In genomic region chr3:61925721-61926120, GRCh38 we compare ENCODE assay signal across 1 cellular context.
TF ChIP-seq lines count a peak whose summit lies in the region.

No MANE protein-coding gene starts in this region.

TF ChIP-seq in HEK293, 187 proteins besides CTCF, POLR2A, EP300 and RAD21 (continued from another document):
- TF ChIP-seq ZNF280D (tag by site-specific recombination; IDR thresholded peaks at IDR 0.05) = no peak
- no peak for TF ChIP-seq ZNF354C (tag by site-specific recombination; IDR thresholded peaks at IDR 0.05; ENCODE audit: borderline replicate concordance, low read depth)
- 0 out of 2 replicates have a peak, but pooled peaks have one; percentile 43 for TF ChIP-seq ZNF600 (tag by site-specific recombination; IDR thresholded peaks at IDR 0.05)
- no peak for TF ChIP-seq ZSCAN5A (tag by site-specific recombination; IDR thresholded peaks at IDR 0.05)
- TF ChIP-seq, protein P1, sequence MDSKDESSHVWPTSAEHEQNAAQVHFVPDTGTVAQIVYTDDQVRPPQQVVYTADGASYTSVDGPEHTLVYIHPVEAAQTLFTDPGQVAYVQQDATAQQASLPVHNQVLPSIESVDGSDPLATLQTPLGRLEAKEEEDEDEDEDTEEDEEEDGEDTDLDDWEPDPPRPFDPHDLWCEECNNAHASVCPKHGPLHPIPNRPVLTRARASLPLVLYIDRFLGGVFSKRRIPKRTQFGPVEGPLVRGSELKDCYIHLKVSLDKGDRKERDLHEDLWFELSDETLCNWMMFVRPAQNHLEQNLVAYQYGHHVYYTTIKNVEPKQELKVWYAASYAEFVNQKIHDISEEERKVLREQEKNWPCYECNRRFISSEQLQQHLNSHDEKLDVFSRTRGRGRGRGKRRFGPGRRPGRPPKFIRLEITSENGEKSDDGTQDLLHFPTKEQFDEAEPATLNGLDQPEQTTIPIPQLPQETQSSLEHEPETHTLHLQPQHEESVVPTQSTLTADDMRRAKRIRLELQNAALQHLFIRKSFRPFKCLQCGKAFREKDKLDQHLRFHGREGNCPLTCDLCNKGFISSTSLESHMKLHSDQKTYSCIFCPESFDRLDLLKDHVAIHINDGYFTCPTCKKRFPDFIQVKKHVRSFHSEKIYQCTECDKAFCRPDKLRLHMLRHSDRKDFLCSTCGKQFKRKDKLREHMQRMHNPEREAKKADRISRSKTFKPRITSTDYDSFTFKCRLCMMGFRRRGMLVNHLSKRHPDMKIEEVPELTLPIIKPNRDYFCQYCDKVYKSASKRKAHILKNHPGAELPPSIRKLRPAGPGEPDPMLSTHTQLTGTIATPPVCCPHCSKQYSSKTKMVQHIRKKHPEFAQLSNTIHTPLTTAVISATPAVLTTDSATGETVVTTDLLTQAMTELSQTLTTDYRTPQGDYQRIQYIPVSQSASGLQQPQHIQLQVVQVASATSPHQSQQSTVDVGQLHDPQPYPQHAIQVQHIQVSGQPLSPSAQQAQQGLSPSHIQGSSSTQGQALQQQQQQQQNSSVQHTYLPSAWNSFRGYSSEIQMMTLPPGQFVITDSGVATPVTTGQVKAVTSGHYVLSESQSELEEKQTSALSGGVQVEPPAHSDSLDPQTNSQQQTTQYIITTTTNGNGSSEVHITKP (tag by site-specific recombination; IDR thresholded peaks at IDR 0.05) = peak; percentile 32
- TF ChIP-seq, protein P2, sequence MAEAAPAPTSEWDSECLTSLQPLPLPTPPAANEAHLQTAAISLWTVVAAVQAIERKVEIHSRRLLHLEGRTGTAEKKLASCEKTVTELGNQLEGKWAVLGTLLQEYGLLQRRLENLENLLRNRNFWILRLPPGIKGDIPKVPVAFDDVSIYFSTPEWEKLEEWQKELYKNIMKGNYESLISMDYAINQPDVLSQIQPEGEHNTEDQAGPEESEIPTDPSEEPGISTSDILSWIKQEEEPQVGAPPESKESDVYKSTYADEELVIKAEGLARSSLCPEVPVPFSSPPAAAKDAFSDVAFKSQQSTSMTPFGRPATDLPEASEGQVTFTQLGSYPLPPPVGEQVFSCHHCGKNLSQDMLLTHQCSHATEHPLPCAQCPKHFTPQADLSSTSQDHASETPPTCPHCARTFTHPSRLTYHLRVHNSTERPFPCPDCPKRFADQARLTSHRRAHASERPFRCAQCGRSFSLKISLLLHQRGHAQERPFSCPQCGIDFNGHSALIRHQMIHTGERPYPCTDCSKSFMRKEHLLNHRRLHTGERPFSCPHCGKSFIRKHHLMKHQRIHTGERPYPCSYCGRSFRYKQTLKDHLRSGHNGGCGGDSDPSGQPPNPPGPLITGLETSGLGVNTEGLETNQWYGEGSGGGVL (tag by site-specific recombination; IDR thresholded peaks at IDR 0.05) = no peak
